Comparison of ENCODE assay signal across 1 cellular context in genomic region chr19:12754465-12755196, GRCh38.
TF ChIP-seq lines count a peak whose summit lies in the region.

No MANE protein-coding gene starts in this region.

TF ChIP-seq in K562, 482 proteins besides CTCF, POLR2A, EP300 and RAD21:
- TF ChIP-seq HNRNPH1 (optimal IDR thresholded peaks at IDR 0.05; ENCODE audit: low read depth, low read length) (no peak), ZBTB33 (CRISPR knock-in tag; IDR thresholded peaks at IDR 0.05) (peak; percentile 18; the same call in 1 of the 2 replicates)
